Comparison of ENCODE assay signal across 15 cellular contexts in the genomic region with DNA sequence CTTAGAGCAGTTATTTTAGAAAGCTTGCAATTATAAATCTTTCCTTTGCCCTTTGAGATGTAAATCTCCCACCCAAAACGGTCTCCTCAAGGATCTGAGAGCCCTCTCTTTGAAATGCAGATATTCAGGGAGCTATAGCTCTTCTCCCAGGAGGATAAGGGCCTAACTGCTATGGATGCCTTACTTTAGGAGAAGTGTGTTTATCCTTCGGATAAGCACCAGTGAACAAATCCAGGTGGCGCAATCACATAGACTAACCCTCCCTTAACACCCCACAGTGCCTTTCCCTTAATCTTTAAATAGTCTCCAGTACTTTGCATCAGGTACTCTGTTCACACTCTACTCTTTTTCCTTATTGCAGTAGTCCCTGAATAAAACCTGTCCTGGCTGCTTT. TPM values are rescaled to one million over a fixed set of nuclear protein-coding genes. Genes with fewer than 3 reads are reported as not detected.
DNase-seq lines count a peak whose midpoint lies in the region; ATAC-seq and TF ChIP-seq lines count a peak whose summit lies in the region.
"Had no signal": no experiment of that assay in that cellular context is flagged by ENCODE, and none has a peak within 500 bp of the region (broad histone marks: within the 10 kb centered on the region; RNA-seq: fewer than 3 reads in every experiment).

No MANE protein-coding gene starts in this region.

- 62 to 70% methylated on average over 3 of the region's 3 CpGs for WGBS in aorta, 2 donors

- no peak overlapping the region for H3K4me2 ChIP-seq in OCI-LY3 (ENCODE audit: low read length)

- H3K4me3 ChIP-seq in OCI-LY3 (ENCODE audit: low read length) (no peak overlapping the region), upper lobe of right lung (no peak overlapping the region), aorta (ENCODE audit: low read length in 2 of 2) (no peak overlapping the region)
- H3K4me3 ChIP-seq: left ventricle myocardium inferior had no signal

- H4K20me1 ChIP-seq in OCI-LY3 (ENCODE audit: insufficient read depth, low read length) = no peaks in the 10 kb centered on the region

- intact Hi-C loops in upper lobe of right lung (cut with DNase I) = no loop called here
- intact Hi-C loops in aorta (cut with DNase I) = no loop called here

- no peaks in the 10 kb centered on the region for H3K9me3 ChIP-seq in OCI-LY3 (ENCODE audit: insufficient read depth, low read length)
- no peaks in the 10 kb centered on the region for H3K9me3 ChIP-seq in upper lobe of right lung
- H3K9me3 ChIP-seq in aorta (ENCODE audit: control insufficient read depth, low read length) = no peaks in the 10 kb centered on the region
- H3K9me3 ChIP-seq: left ventricle myocardium inferior had no signal

- H3K4me1 ChIP-seq in OCI-LY3 (ENCODE audit: low read length) = peaks cover 5% of the 10 kb centered on the region; the same call in 1 of the 2 replicates
- H3K4me1 ChIP-seq in upper lobe of right lung = no peaks in the 10 kb centered on the region
- no peaks in the 10 kb centered on the region for H3K4me1 ChIP-seq in aorta (ENCODE audit: control insufficient read depth in 1 of 2, insufficient read depth in 2 of 2, low read length in 2 of 2)
- H3K4me1 ChIP-seq: left ventricle myocardium inferior had no signal

- DNase-seq in NCI-H510A treated with DMSO at 0.1 percent for 48 hours (lab: John Stamatoyannopoulos, UW) (peak; percentile 35), NCI-H510A (lab: John Stamatoyannopoulos, UW) (no peak), iPS-NIHi11 (ENCODE audit: low spot score) (peak; percentile 52), upper lobe of right lung (no peak), aorta (no peak)
- DNase-seq in activated T-cell treated with anti-CD3 and anti-CD28 coated beads, Interleukin-2, amount 50 U/mL, for 48 hours = no peak
- DNase-seq: ACHN; activated gamma-delta T cell treated with Interleukin-2 at 50 U/mL for 16 hours; CD4-positive, alpha-beta memory T cell; hypothalamus; left ventricle myocardium inferior; natural killer cell; NCI-H2171 treated with DMSO at 0.1 percent for 48 hours had no signal

- no peaks in the 10 kb centered on the region for H3K79me2 ChIP-seq in OCI-LY3 (ENCODE audit: low read length)

- no peak for TF ChIP-seq CTCF in OCI-LY3 (IDR thresholded peaks at IDR 0.05; ENCODE audit: low read depth, low read length)
- TF ChIP-seq CTCF in upper lobe of right lung (IDR thresholded peaks at IDR 0.05) = no peak

- no peak overlapping the region for H3K9ac ChIP-seq in OCI-LY3 (ENCODE audit: low read length)

- ATAC-seq in upper lobe of right lung (peak; percentile 92), HG02840 (IDR thresholded peaks at IDR 0.05; ENCODE audit: low FRiP score, unreplicated experiment) (no peak), aorta (ENCODE audit: low FRiP score) (no peak)
- ATAC-seq: natural killer cell had no signal

- H3K27ac ChIP-seq in OCI-LY3 (ENCODE audit: low read length) = no peak overlapping the region
- no peak overlapping the region for H3K27ac ChIP-seq in upper lobe of right lung
- no peak overlapping the region for H3K27ac ChIP-seq in aorta (ENCODE audit: low read depth in 1 of 2, low read length in 2 of 2)
- H3K27ac ChIP-seq: left ventricle myocardium inferior had no signal

- H3K27me3 ChIP-seq in OCI-LY3 (ENCODE audit: low read depth, low read length) = peaks cover 11% of the 10 kb centered on the region
- H3K27me3 ChIP-seq in upper lobe of right lung = no peaks in the 10 kb centered on the region
- peaks cover 0 to 1% of the 10 kb centered on the region in 2 donors for H3K27me3 ChIP-seq in aorta (ENCODE audit: control insufficient read depth in 1 of 2, insufficient read depth in 2 of 2, low read length in 1 of 2)

- peak overlapping the region; percentile 75; the same call in 1 of the 2 replicates for H2AFZ ChIP-seq in OCI-LY3 (ENCODE audit: low read depth, low read length)

- no peaks in the 10 kb centered on the region for H3K36me3 ChIP-seq in OCI-LY3 (replicated peaks; ENCODE audit: low read depth, low read length)
- no peaks in the 10 kb centered on the region for H3K36me3 ChIP-seq in upper lobe of right lung
- no peaks in the 10 kb centered on the region for H3K36me3 ChIP-seq in aorta (ENCODE audit: control insufficient read depth in 1 of 2, insufficient read depth in 2 of 2, low read length in 1 of 2)
- H3K36me3 ChIP-seq: left ventricle myocardium inferior had no signal

RNA-seq across cellular contexts. Expression of a gene that starts 14.9 kb away (rescaled TPM):
- total RNA-seq in upper lobe of right lung (6.7 TPM), aorta (10 to 100 TPM; 11.0 to 29.7 TPM)
- 1 to 10 TPM; 2.7 to 4.5 TPM for polyA plus RNA-seq in aorta
- total RNA-seq: CD4-positive, alpha-beta memory T cell; natural killer cell had no signal
- polyA plus RNA-seq: CD4-positive, alpha-beta memory T cell had no signal

Comparison
In these comparisons a context has a peak if more than half of its experiments do, and no peak if none do; other contexts are left out.
1. DNase-seq: peak in NCI-H510A treated with DMSO at 0.1 percent for 48 hours (single experiment) and iPS-NIHi11 (single experiment); none in NCI-H510A (single experiment), upper lobe of right lung (single experiment), activated T-cell treated with anti-CD3 and anti-CD28 coated beads, Interleukin-2, amount 50 U/mL, for 48 hours (0 of 2) and aorta (0 of 2).